Comparison of ENCODE assay signal across 8 cellular contexts in the genomic region with DNA sequence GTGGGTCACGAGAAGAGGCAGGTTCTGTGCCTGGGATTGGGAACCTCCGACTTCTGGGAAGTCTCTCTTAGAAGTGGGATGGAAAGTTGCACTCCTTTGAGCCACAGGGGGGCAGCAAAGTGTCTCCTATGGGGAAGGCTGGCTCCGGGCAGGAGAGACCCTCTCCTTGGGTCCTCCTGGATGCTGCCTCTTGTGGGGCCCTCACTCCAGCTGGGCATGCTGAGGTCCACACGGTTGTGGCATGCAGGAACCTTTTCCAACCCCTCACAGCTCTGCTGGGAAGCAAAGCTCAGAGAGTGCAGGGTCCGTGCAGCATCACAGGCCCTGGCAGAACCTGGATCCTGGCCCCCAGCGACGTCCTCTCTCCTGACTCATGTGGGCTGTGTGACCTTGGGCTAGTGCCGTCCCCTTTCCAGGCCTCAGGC.
A peak's percentile ranks its signal among the peaks of the same experiment; 100 is the strongest.
DNase-seq lines count a peak whose midpoint lies in the region; ATAC-seq and TF ChIP-seq lines count a peak whose summit lies in the region.

No MANE protein-coding gene starts in this region.

- peak; percentile 43 for DNase-seq in COLO829 (ENCODE audit: low spot score)
- DNase-seq in HEK293T (ENCODE audit: extremely low spot score), result peak; percentile 73
- peak; percentile 37 for DNase-seq in RKO (ENCODE audit: low spot score)
- peak; percentile 50 for DNase-seq in fibroblast of pulmonary artery (ENCODE audit: low read depth)
- DNase-seq in retinal pigment epithelial cell (ENCODE audit: low read depth), result no peak

- H3K4me3 ChIP-seq in fibroblast of pulmonary artery (replicated peaks; ENCODE audit: low read depth, low read length) (no peak overlapping the region), retinal pigment epithelial cell (ENCODE audit: low read length) (no peak overlapping the region)

- CTCF ChIA-PET in HEK293T (lab: Yijun Ruan, JAX), result no interaction called here

- no peak for ATAC-seq in GM19463 (IDR thresholded peaks at IDR 0.05; ENCODE audit: unreplicated experiment)
- no peak for ATAC-seq in HG02884 (IDR thresholded peaks at IDR 0.05; ENCODE audit: unreplicated experiment)
- no peak for ATAC-seq in HG02571 (IDR thresholded peaks at IDR 0.05; ENCODE audit: unreplicated experiment)

- POLR2A ChIA-PET in HEK293T (lab: Yijun Ruan, JAX), result no interaction called here

- TF ChIP-seq CTCF in fibroblast of pulmonary artery (IDR thresholded peaks at IDR 0.05; ENCODE audit: low read length, missing control alignments), result peak; percentile 78
- TF ChIP-seq CTCF in retinal pigment epithelial cell (conservative IDR thresholded peaks at IDR 0.05; ENCODE audit: low read depth, low read length), result peak; percentile 84

TF ChIP-seq in HEK293T, 16 proteins besides CTCF, POLR2A, EP300 and RAD21:
- TF ChIP-seq ZNF384 (IDR thresholded peaks at IDR 0.05), result no peak
- no peak for TF ChIP-seq TARDBP (IDR thresholded peaks at IDR 0.05)
- no peak for TF ChIP-seq CTBP1 (IDR thresholded peaks at IDR 0.05; ENCODE audit: borderline replicate concordance)
- no peak for TF ChIP-seq BHLHE40 (IDR thresholded peaks at IDR 0.05; ENCODE audit: borderline replicate concordance)
- no peak for TF ChIP-seq FOXA1 (IDR thresholded peaks at IDR 0.05)
- TF ChIP-seq, protein P1, sequence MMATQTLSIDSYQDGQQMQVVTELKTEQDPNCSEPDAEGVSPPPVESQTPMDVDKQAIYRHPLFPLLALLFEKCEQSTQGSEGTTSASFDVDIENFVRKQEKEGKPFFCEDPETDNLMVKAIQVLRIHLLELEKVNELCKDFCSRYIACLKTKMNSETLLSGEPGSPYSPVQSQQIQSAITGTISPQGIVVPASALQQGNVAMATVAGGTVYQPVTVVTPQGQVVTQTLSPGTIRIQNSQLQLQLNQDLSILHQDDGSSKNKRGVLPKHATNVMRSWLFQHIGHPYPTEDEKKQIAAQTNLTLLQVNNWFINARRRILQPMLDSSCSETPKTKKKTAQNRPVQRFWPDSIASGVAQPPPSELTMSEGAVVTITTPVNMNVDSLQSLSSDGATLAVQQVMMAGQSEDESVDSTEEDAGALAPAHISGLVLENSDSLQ (IDR thresholded peaks at IDR 0.05), result no peak
- no peak for TF ChIP-seq L3MBTL2 (conservative IDR thresholded peaks at IDR 0.05)
- TF ChIP-seq LEF1 (IDR thresholded peaks at IDR 0.05; ENCODE audit: borderline replicate concordance), result no peak
- no peak for TF ChIP-seq FOXK2 (IDR thresholded peaks at IDR 0.05)
- no peak for TF ChIP-seq NFRKB (IDR thresholded peaks at IDR 0.05)
